In genomic region chr19:4597278-4597974, GRCh38 we compare ENCODE assay signal across 1 cellular context.
TF ChIP-seq lines count a peak whose summit lies in the region.

No MANE protein-coding gene starts in this region.

TF ChIP-seq in HEK293T, 16 proteins besides CTCF, POLR2A, EP300 and RAD21 (continued from another document):
- TF ChIP-seq FOXK2 (IDR thresholded peaks at IDR 0.05): no peak
- TF ChIP-seq ELF4 (IDR thresholded peaks at IDR 0.05): no peak
- no peak for TF ChIP-seq ARNT (IDR thresholded peaks at IDR 0.05)
- TF ChIP-seq ZNF384 (IDR thresholded peaks at IDR 0.05): no peak
- no peak for TF ChIP-seq SP1 (IDR thresholded peaks at IDR 0.05)
- no peak for TF ChIP-seq SUZ12 (IDR thresholded peaks at IDR 0.05)
- no peak for TF ChIP-seq FOXM1 (IDR thresholded peaks at IDR 0.05; ENCODE audit: borderline replicate concordance)
TF ChIP-seq in HEK293T: peak in this region for 0.
